In the genomic region with DNA sequence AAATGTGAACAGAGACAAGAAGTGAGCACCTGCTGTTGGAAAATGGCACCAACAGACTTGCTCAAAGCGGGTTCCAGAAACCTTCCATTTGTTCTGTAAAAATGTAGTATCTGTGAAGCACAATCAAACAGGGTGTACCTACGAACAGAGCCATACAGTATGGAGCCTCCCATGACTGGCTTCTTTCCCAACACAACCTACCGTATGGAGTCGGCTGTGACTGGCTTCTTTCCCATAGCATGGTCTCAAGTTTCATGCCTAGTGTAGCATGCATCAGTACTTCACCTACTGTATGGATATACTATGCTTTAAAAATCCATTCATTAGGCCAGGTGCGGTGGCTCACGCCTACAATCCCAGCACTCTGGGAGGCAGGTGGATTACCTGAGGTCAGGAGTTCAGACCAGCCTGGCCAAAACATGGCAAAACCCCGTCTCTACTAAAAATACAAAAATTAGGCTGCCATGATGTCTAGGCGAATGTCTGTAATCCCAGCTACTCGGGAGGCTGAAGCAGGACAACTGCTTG, we compare ENCODE assay signal across 15 cellular contexts. TPM values are rescaled to one million over a fixed set of nuclear protein-coding genes. Genes with fewer than 3 reads are reported as not detected.
DNase-seq lines count a peak whose midpoint lies in the region; ATAC-seq and TF ChIP-seq lines count a peak whose summit lies in the region.
"Had no signal": no experiment of that assay in that cellular context is flagged by ENCODE, and none has a peak within 500 bp of the region (broad histone marks: within the 10 kb centered on the region; RNA-seq: fewer than 3 reads in every experiment).

No MANE protein-coding gene starts in this region.

- no peak for DNase-seq in CD4-positive, alpha-beta T cell
- DNase-seq in GM23248 (no peak), epithelial cell of proximal tubule (ENCODE audit: low read depth) (no peak), trophoblast cell (no peak), suprapubic skin (ENCODE audit: low spot score in 2 of 2) (no peak), osteoblast (ENCODE audit: insufficient read length, low spot score, missing footprints) (no peak)
- DNase-seq: activated naive CD8-positive, alpha-beta T cell treated with anti-CD3 and anti-CD28 coated beads, Interleukin-2, amount 50 U/mL, for 24 hours; brain microvascular endothelial cell; islet precursor cell; NCI-H1417 had no signal

- H3K23ac ChIP-seq in trophoblast cell (ENCODE audit: low read length), result no peak overlapping the region

- TF ChIP-seq EP300 in suprapubic skin (IDR thresholded peaks at IDR 0.05), result no peak

- no peak for ATAC-seq in CD4-positive, alpha-beta T cell (ENCODE audit: poor library complexity)
- ATAC-seq in GM18873 (IDR thresholded peaks at IDR 0.05; ENCODE audit: low FRiP score, unreplicated experiment), result no peak
- no peak for ATAC-seq in HG03354 (IDR thresholded peaks at IDR 0.05; ENCODE audit: poor library complexity, severe bottlenecking, unreplicated experiment)

- H2AFZ ChIP-seq in GM23248 (no peak overlapping the region), trophoblast cell (ENCODE audit: insufficient read depth, low read length, poor library complexity) (no peak overlapping the region), osteoblast (ENCODE audit: low read length) (no peak overlapping the region)
- H2AFZ ChIP-seq: parathyroid adenoma had no signal

- intact Hi-C loops in CD4-positive, alpha-beta T cell (cut with DNase I, micrococcal nuclease), result no loop called here

- TF ChIP-seq POLR2A in suprapubic skin (IDR thresholded peaks at IDR 0.05), result no peak

- H4K12ac ChIP-seq in trophoblast cell (ENCODE audit: low read depth, low read length), result no peak overlapping the region

- H2AK5ac ChIP-seq in trophoblast cell (ENCODE audit: low read length), result no peak overlapping the region

- no peak overlapping the region for H3K14ac ChIP-seq in trophoblast cell (ENCODE audit: low read length)

- peaks cover 48% of the 10 kb centered on the region for H3K36me3 Mint-ChIP-seq in CD4-positive, alpha-beta T cell (ENCODE audit: low read depth)
- H3K36me3 Mint-ChIP-seq: stimulated activated memory B cell treated with anti-CD40 and anti-IgM and Interleukin-4, amounts not matched to agents 10 μg/mL and 1 μg/mL and 100 μg/mL, for 72 hours had no signal

- H3K79me1 ChIP-seq in trophoblast cell (ENCODE audit: low read length), result no peaks in the 10 kb centered on the region

- peak overlapping the region; percentile 50 for H3K27ac ChIP-seq in CD4-positive, alpha-beta T cell (ENCODE audit: low read depth, low read length)
- 0 out of 2 replicates have a peak overlapping the region, but pooled peaks have one; percentile 16 for H3K27ac ChIP-seq in GM23248
- no peak overlapping the region for H3K27ac ChIP-seq in trophoblast cell (ENCODE audit: low read depth, low read length)
- no peak overlapping the region for H3K27ac ChIP-seq in suprapubic skin
- H3K27ac ChIP-seq in osteoblast (ENCODE audit: low read depth, low read length), result no peak overlapping the region
- H3K27ac ChIP-seq: brain microvascular endothelial cell, parathyroid adenoma had no signal

- H3K4me3 ChIP-seq in GM23248, result no peak overlapping the region
- peak overlapping the region; percentile 11 for H3K4me3 ChIP-seq in epithelial cell of proximal tubule (ENCODE audit: low read depth, low read length)
- no peak overlapping the region for H3K4me3 ChIP-seq in trophoblast cell (ENCODE audit: low read depth, low read length)
- no peak overlapping the region for H3K4me3 ChIP-seq in suprapubic skin
- no peak overlapping the region for H3K4me3 ChIP-seq in osteoblast (ENCODE audit: insufficient read depth, low read length)

- CTCF ChIA-PET in CD4-positive, alpha-beta T cell (lab: Charles Lee), result interaction anchor here (1.0 to 2.3 kb wide), 2 partner anchors 8 to 142 kb away, joined by 3 to 17 read pairs; a partner anchor contains a TSS

- TF ChIP-seq CTCF in CD4-positive, alpha-beta T cell (IDR thresholded peaks at IDR 0.05), result no peak
- TF ChIP-seq CTCF in epithelial cell of proximal tubule (conservative IDR thresholded peaks at IDR 0.05; ENCODE audit: low read depth, low read length) (no peak), suprapubic skin (IDR thresholded peaks at IDR 0.05) (no peak), osteoblast (IDR thresholded peaks at IDR 0.05; ENCODE audit: extremely low read depth, low read depth, low read length) (no peak)

- H3K4me3 Mint-ChIP-seq in CD4-positive, alpha-beta T cell, result no peak overlapping the region
- H3K4me3 Mint-ChIP-seq: stimulated activated memory B cell treated with anti-CD40 and anti-IgM and Interleukin-4, amounts not matched to agents 10 μg/mL and 1 μg/mL and 100 μg/mL, for 72 hours had no signal

- H3K36me3 ChIP-seq in GM23248 (ENCODE audit: low read depth) (peaks cover 11% of the 10 kb centered on the region), trophoblast cell (ENCODE audit: control insufficient read depth in 1 of 2, insufficient read depth in 2 of 2, low read length in 2 of 2) (peaks cover 7 to 13% of the 10 kb centered on the region in 2 experiments), suprapubic skin (peaks cover 11% of the 10 kb centered on the region), osteoblast (ENCODE audit: insufficient read depth, low read length) (peaks cover 28% of the 10 kb centered on the region)

- H3K4ac ChIP-seq in trophoblast cell (ENCODE audit: low read depth, low read length), result peak overlapping the region; percentile 29

- no peak overlapping the region for H4K91ac ChIP-seq in trophoblast cell (ENCODE audit: low read depth, low read length)

- H3K4me2 ChIP-seq in GM23248 (ENCODE audit: unreplicated experiment) (no peak overlapping the region), trophoblast cell (ENCODE audit: low read length) (no peak overlapping the region), osteoblast (ENCODE audit: insufficient read depth, low read length) (no peak overlapping the region)

- H3K4me1 Mint-ChIP-seq in CD4-positive, alpha-beta T cell (ENCODE audit: low read depth), result peaks cover 71% of the 10 kb centered on the region

- H3K79me2 ChIP-seq in GM23248 (ENCODE audit: insufficient read depth), result peaks cover 100% of the 10 kb centered on the region
- peaks cover 37% of the 10 kb centered on the region for H3K79me2 ChIP-seq in trophoblast cell (ENCODE audit: control insufficient read depth, insufficient read depth, low read length, poor library complexity)
- peaks cover 100% of the 10 kb centered on the region for H3K79me2 ChIP-seq in osteoblast (ENCODE audit: insufficient read depth, low read length)

- H3K27ac Mint-ChIP-seq in CD4-positive, alpha-beta T cell, result peak overlapping the region; percentile 74
- H3K27ac Mint-ChIP-seq: stimulated activated memory B cell treated with anti-CD40 and anti-IgM and Interleukin-4, amounts not matched to agents 10 μg/mL and 1 μg/mL and 100 μg/mL, for 72 hours had no signal

- peaks cover 60% of the 10 kb centered on the region for H3F3A ChIP-seq in GM23248 (ENCODE audit: insufficient read depth)

- H3K9me3 Mint-ChIP-seq in CD4-positive, alpha-beta T cell, result no peaks in the 10 kb centered on the region
- H3K9me3 Mint-ChIP-seq: activated naive CD8-positive, alpha-beta T cell treated with anti-CD3 and anti-CD28 coated beads, Interleukin-2, amount 50 U/mL, for 24 hours; stimulated activated memory B cell treated with anti-CD40 and anti-IgM and Interleukin-4, amounts not matched to agents 10 μg/mL and 1 μg/mL and 100 μg/mL, for 72 hours had no signal

- no peaks in the 10 kb centered on the region for H3K27me3 Mint-ChIP-seq in CD4-positive, alpha-beta T cell
- H3K27me3 Mint-ChIP-seq: activated naive CD8-positive, alpha-beta T cell treated with anti-CD3 and anti-CD28 coated beads, Interleukin-2, amount 50 U/mL, for 24 hours; stimulated activated memory B cell treated with anti-CD40 and anti-IgM and Interleukin-4, amounts not matched to agents 10 μg/mL and 1 μg/mL and 100 μg/mL, for 72 hours had no signal

- H3K9ac ChIP-seq in GM23248 (no peak overlapping the region), trophoblast cell (ENCODE audit: low read length) (no peak overlapping the region)
- H3K9ac ChIP-seq: parathyroid adenoma had no signal

- H3K27me3 ChIP-seq in CD4-positive, alpha-beta T cell (ENCODE audit: control insufficient read depth, insufficient read depth, low read length), result no peaks in the 10 kb centered on the region
- H3K27me3 ChIP-seq in GM23248 (replicated peaks; ENCODE audit: insufficient read depth), result no peaks in the 10 kb centered on the region
- H3K27me3 ChIP-seq in trophoblast cell (ENCODE audit: insufficient read depth, low read length), result no peaks in the 10 kb centered on the region
- H3K27me3 ChIP-seq in suprapubic skin, result no peaks in the 10 kb centered on the region
- H3K27me3 ChIP-seq in osteoblast (ENCODE audit: insufficient read depth, low read length), result no peaks in the 10 kb centered on the region
- H3K27me3 ChIP-seq: brain microvascular endothelial cell had no signal

- no peak overlapping the region for H4K8ac ChIP-seq in trophoblast cell (ENCODE audit: low read depth, low read length)

- H2BK120ac ChIP-seq in trophoblast cell (ENCODE audit: insufficient read depth, low read length, poor library complexity), result no peak overlapping the region

- H2BK12ac ChIP-seq in trophoblast cell (ENCODE audit: low read length), result no peak overlapping the region

- H4K20me1 ChIP-seq in GM23248 (ENCODE audit: insufficient read depth), result peaks cover 89% of the 10 kb centered on the region
- peaks cover 98% of the 10 kb centered on the region for H4K20me1 ChIP-seq in osteoblast (ENCODE audit: insufficient read depth, low read length)

- no peaks in the 10 kb centered on the region for H3K9me2 ChIP-seq in GM23248 (ENCODE audit: insufficient read depth)

- no peaks in the 10 kb centered on the region for H3K9me3 ChIP-seq in CD4-positive, alpha-beta T cell (ENCODE audit: control insufficient read depth, low read length)
- H3K9me3 ChIP-seq in GM23248 (ENCODE audit: low read depth) (no peaks in the 10 kb centered on the region), trophoblast cell (ENCODE audit: insufficient read depth, low read depth, low read length) (peaks cover 2% of the 10 kb centered on the region), suprapubic skin (no peaks in the 10 kb centered on the region), osteoblast (ENCODE audit: low read depth, low read length) (no peaks in the 10 kb centered on the region)
- H3K9me3 ChIP-seq: Caco-2 had no signal

- in situ Hi-C loops in GM23248 (cut with MboI), result no loop called here

- no peak overlapping the region for H2BK5ac ChIP-seq in trophoblast cell (ENCODE audit: low read depth, low read length, poor library complexity)

- H3K4me1 ChIP-seq in GM23248 (ENCODE audit: insufficient read depth), result peaks cover 48% of the 10 kb centered on the region
- H3K4me1 ChIP-seq in trophoblast cell (ENCODE audit: control insufficient read depth in 1 of 2, insufficient read depth in 2 of 2, low read length in 2 of 2), result peaks cover 0 to 4% of the 10 kb centered on the region in 2 experiments
- peaks cover 64% of the 10 kb centered on the region for H3K4me1 ChIP-seq in suprapubic skin
- H3K4me1 ChIP-seq in osteoblast (ENCODE audit: insufficient read depth, low read length), result peaks cover 26% of the 10 kb centered on the region

- 91 to 96% methylated on average over 9 of the region's 9 CpGs for WGBS in GM23248 (ENCODE audit: low coverage in 1 of 2, low lambda C conversion rate in 2 of 2, missing lambda C conversion rate in 2 of 2), 2 experiments
- WGBS in trophoblast cell (ENCODE audit: extremely low coverage, insufficient coverage, insufficient read length), result no CpG with 5 or more reads among the region's 9 CpGs
- 67% methylated on average over 9 of the region's 9 CpGs for WGBS in suprapubic skin

- no peak overlapping the region for H3K18ac ChIP-seq in trophoblast cell (ENCODE audit: low read length)

- POLR2A ChIA-PET in CD4-positive, alpha-beta T cell (lab: Charles Lee), result interaction anchor here (1.2 to 2.5 kb wide), 3 partner anchors 8 to 142 kb away, joined by 5 to 10 read pairs (median 6); a partner anchor contains a TSS

RNA-seq across cellular contexts. Expression of a gene that starts 26.2 kb away (rescaled TPM):
- 100 to 1,000 TPM; 116 to 133 TPM for total RNA-seq in CD4-positive, alpha-beta T cell
- total RNA-seq in GM23248 (2014; rRNA removed; shearing (Covaris generic)), result 255 and 287 TPM in 2 replicates
- 599 and 605 TPM in 2 replicates for polyA plus RNA-seq in GM23248 (2016; fragmentation: Nextera tagmentation; extraction: Ambion mirVana)
- total RNA-seq in epithelial cell of proximal tubule (1,115 and 1,239 TPM in 2 replicates), suprapubic skin (100 to 1,000 TPM; 467 to 572 (median 520) TPM), osteoblast (401 and 433 TPM in 2 replicates)
- 619 and 645 TPM in 2 replicates for polyA plus RNA-seq in trophoblast cell (2013)

Comparison
In these comparisons a context has a peak if more than half of its experiments do, and no peak if none do; other contexts are left out.
1. H3K27ac ChIP-seq: peak in CD4-positive, alpha-beta T cell (single experiment) and GM23248 (single experiment); none in trophoblast cell (single experiment), suprapubic skin (single experiment) and osteoblast (single experiment).